ENCODE assay signal across 1 cellular context in the genomic region with DNA sequence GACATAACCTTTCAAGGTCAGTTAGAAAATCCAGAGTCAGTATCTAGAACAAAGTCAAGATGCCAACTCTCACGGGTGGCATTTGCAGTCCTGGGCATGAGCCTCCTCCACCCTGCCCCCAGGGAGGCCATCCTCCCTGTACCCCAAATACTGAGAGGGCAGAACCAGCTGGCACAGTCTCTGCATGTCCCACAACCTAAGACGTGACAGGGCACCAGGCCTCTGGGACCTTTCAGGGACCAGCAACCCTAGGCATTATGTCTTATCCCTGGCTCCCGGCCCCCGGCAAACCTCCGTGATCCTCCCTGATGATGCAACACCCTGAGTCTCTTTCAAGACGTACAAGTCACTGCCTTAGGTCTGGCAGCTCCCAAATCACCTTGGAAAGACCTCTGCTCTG.
TF ChIP-seq lines count a peak whose summit lies in the region.

No MANE protein-coding gene starts in this region.

TF ChIP-seq in GM23338, 12 proteins besides CTCF, POLR2A, EP300 and RAD21 (continued from another document):
- TF ChIP-seq, protein P1, sequence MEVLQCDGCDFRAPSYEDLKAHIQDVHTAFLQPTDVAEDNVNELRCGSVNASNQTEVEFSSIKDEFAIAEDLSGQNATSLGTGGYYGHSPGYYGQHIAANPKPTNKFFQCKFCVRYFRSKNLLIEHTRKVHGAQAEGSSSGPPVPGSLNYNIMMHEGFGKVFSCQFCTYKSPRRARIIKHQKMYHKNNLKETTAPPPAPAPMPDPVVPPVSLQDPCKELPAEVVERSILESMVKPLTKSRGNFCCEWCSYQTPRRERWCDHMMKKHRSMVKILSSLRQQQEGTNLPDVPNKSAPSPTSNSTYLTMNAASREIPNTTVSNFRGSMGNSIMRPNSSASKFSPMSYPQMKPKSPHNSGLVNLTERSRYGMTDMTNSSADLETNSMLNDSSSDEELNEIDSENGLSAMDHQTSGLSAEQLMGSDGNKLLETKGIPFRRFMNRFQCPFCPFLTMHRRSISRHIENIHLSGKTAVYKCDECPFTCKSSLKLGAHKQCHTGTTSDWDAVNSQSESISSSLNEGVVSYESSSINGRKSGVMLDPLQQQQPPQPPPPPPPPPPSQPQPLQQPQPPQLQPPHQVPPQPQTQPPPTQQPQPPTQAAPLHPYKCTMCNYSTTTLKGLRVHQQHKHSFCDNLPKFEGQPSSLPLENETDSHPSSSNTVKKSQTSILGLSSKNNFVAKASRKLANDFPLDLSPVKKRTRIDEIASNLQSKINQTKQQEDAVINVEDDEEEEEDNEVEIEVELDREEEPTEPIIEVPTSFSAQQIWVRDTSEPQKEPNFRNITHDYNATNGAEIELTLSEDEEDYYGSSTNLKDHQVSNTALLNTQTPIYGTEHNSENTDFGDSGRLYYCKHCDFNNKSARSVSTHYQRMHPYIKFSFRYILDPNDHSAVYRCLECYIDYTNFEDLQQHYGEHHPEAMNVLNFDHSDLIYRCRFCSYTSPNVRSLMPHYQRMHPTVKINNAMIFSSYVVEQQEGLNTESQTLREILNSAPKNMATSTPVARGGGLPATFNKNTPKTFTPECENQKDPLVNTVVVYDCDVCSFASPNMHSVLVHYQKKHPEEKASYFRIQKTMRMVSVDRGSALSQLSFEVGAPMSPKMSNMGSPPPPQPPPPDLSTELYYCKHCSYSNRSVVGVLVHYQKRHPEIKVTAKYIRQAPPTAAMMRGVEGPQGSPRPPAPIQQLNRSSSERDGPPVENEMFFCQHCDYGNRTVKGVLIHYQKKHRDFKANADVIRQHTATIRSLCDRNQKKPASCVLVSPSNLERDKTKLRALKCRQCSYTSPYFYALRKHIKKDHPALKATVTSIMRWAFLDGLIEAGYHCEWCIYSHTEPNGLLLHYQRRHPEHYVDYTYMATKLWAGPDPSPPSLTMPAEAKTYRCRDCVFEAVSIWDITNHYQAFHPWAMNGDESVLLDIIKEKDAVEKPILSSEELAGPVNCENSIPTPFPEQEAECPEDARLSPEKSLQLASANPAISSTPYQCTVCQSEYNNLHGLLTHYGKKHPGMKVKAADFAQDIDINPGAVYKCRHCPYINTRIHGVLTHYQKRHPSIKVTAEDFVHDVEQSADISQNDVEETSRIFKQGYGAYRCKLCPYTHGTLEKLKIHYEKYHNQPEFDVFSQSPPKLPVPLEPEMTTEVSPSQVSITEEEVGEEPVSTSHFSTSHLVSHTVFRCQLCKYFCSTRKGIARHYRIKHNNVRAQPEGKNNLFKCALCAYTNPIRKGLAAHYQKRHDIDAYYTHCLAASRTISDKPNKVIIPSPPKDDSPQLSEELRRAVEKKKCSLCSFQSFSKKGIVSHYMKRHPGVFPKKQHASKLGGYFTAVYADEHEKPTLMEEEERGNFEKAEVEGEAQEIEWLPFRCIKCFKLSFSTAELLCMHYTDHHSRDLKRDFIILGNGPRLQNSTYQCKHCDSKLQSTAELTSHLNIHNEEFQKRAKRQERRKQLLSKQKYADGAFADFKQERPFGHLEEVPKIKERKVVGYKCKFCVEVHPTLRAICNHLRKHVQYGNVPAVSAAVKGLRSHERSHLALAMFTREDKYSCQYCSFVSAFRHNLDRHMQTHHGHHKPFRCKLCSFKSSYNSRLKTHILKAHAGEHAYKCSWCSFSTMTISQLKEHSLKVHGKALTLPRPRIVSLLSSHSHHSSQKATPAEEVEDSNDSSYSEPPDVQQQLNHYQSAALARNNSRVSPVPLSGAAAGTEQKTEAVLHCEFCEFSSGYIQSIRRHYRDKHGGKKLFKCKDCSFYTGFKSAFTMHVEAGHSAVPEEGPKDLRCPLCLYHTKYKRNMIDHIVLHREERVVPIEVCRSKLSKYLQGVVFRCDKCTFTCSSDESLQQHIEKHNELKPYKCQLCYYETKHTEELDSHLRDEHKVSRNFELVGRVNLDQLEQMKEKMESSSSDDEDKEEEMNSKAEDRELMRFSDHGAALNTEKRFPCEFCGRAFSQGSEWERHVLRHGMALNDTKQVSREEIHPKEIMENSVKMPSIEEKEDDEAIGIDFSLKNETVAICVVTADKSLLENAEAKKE (CRISPR knock-in tag; IDR thresholded peaks at IDR 0.05): no peak
- TF ChIP-seq EZH2 (IDR thresholded peaks at IDR 0.05; ENCODE audit: low read depth, unreplicated experiment) (no peak), ZNF331 (CRISPR knock-in tag; IDR thresholded peaks at IDR 0.05; ENCODE audit: low read depth) (no peak), JUNB (IDR thresholded peaks at IDR 0.05; ENCODE audit: unreplicated experiment) (no peak)
